In genomic region chr17:17495448-17496188, GRCh38 we compare ENCODE assay signal across 8 cellular contexts. TPM values are rescaled to one million over a fixed set of nuclear protein-coding genes. Genes with fewer than 3 reads are reported as not detected.
DNase-seq lines count a peak whose midpoint lies in the region; ATAC-seq and TF ChIP-seq lines count a peak whose summit lies in the region.

No MANE protein-coding gene starts in this region.

- TF ChIP-seq CTCF in AG04449 (IDR thresholded peaks at IDR 0.05; ENCODE audit: insufficient read depth, low read length, missing control alignments) (no peak), H9 (conservative IDR thresholded peaks at IDR 0.05) (no peak)

- no peak overlapping the region for H3T11ph ChIP-seq in H9 (ENCODE audit: low read length)

- no peak overlapping the region for H2AFZ ChIP-seq in H9 (ENCODE audit: low read length)

- H2AK5ac ChIP-seq in H9 (ENCODE audit: insufficient read length, low read length): no peak overlapping the region

- peaks cover 6 to 21% (median 21%) of the 10 kb centered on the region in 3 experiments for H3K36me3 Mint-ChIP-seq in H9 (ENCODE audit: insufficient read depth in 1 of 3, low read depth in 3 of 3)

- no peak overlapping the region for H3K23ac ChIP-seq in H9 (ENCODE audit: insufficient read length, low read depth, low read length)

- H3K79me2 ChIP-seq in H9 (ENCODE audit: insufficient read depth, low read length): no peaks in the 10 kb centered on the region

- no peak overlapping the region for H3K27ac ChIP-seq in H9 (ENCODE audit: insufficient read length, low read depth, low read length)

- H4K20me1 ChIP-seq in H9 (ENCODE audit: control insufficient read depth, insufficient read depth, insufficient read length): no peaks in the 10 kb centered on the region

- H4K8ac ChIP-seq in H9 (replicated peaks; ENCODE audit: insufficient read length, low read depth, low read length): no peak overlapping the region

- CTCF ChIA-PET in AG04449 (lab: Yijun Ruan, JAX): interaction anchor here (1.0 to 7.0 kb wide), 29 partner anchors 11 to 162 kb away, joined by 3 to 172 read pairs (median 12); partner anchors contain the start of gene PEMT

- no peak overlapping the region for H3K56ac ChIP-seq in H9 (ENCODE audit: insufficient read length, low read depth, low read length)

- no CpG with 5 or more reads among the region's 77 CpGs for WGBS in H9 (ENCODE audit: extremely low coverage, insufficient read length, low lambda C conversion rate)

- H4K5ac ChIP-seq in H9 (ENCODE audit: insufficient read length, low read depth, low read length): no peak overlapping the region

- no peaks in the 10 kb centered on the region for H3K79me1 ChIP-seq in H9 (ENCODE audit: insufficient read depth, low read depth, low read length, poor library complexity, severe bottlenecking)

- peaks cover 33 to 37% of the 10 kb centered on the region in 2 experiments for H3K4me1 Mint-ChIP-seq in H9

- H3K27me3 Mint-ChIP-seq in H9 (ENCODE audit: low read depth): peaks cover 46% of the 10 kb centered on the region

- POLR2A ChIA-PET in AG04449 (lab: Yijun Ruan, JAX): interaction anchor here (0.6 to 1.9 kb wide), 14 partner anchors 16 to 158 kb away, joined by 3 to 20 read pairs (median 4); no protein-coding TSS in a partner anchor

- peaks cover 8% of the 10 kb centered on the region; the same call in 1 of the 2 replicates for H3K27me3 ChIP-seq in H9 (ENCODE audit: insufficient read depth, low read length)

- H3K18ac ChIP-seq in H9 (ENCODE audit: insufficient read length, low read depth, low read length): peak overlapping the region; percentile 64

- DNase-seq in AG04449 (ENCODE audit: low read depth, low spot score) (no peak), H9 (no peak), foreskin melanocyte (peak; percentile 8), occipital lobe (lab: John Stamatoyannopoulos, UW) (peak; percentile 55), NCI-H2107 (lab: John Stamatoyannopoulos, UW) (no peak), NCI-H446 (lab: John Stamatoyannopoulos, UW) (no peak)
- DNase-seq in activated T-cell treated with anti-CD3 and anti-CD28 coated beads, Interleukin-2, amount 50 U/mL, for 48 hours: peak; percentile 61 to 68

- H3K4me2 ChIP-seq in H9 (ENCODE audit: insufficient read depth, insufficient read length, low read length): peak overlapping the region; percentile 67

- H3K9ac ChIP-seq in H9 (ENCODE audit: extremely low read depth, insufficient read length, low read length): peak overlapping the region; percentile 9

- H3K4me3 ChIP-seq in AG04449 (ENCODE audit: low read depth, low read length): peak overlapping the region; percentile 55

- no peak for ATAC-seq in HG03159 (IDR thresholded peaks at IDR 0.05; ENCODE audit: unreplicated experiment)

- peak overlapping the region; percentile 63 to 86 for H3K4me3 Mint-ChIP-seq in H9

- no peak overlapping the region for H3K4ac ChIP-seq in H9 (ENCODE audit: low read depth, low read length)

- peak overlapping the region in 1 of 3 experiments; percentile 72; a peak in 2 of 7 replicates for H3K27ac Mint-ChIP-seq in H9

- no peak overlapping the region for H2BK120ac ChIP-seq in H9 (ENCODE audit: low read depth, low read length, poor library complexity, severe bottlenecking)

- no peaks in the 10 kb centered on the region; a peak in 1 of 5 replicates for H3K9me3 Mint-ChIP-seq in H9

- H3K23me2 ChIP-seq in H9 (ENCODE audit: insufficient read length, low read depth, low read length, poor library complexity, severe bottlenecking): peaks cover 21% of the 10 kb centered on the region

- H3K4me1 ChIP-seq in H9 (ENCODE audit: insufficient read depth, low read length): peaks cover 3% of the 10 kb centered on the region; the same call in 1 of the 2 replicates

- no peak overlapping the region for H2BK15ac ChIP-seq in H9 (ENCODE audit: low read depth, low read length)

- H2BK20ac ChIP-seq in H9 (ENCODE audit: low read depth, low read length, poor library complexity, severe bottlenecking): no peak overlapping the region

- peak overlapping the region; percentile 77 for H3K14ac ChIP-seq in H9 (ENCODE audit: insufficient read depth, low read length)

- H2BK12ac ChIP-seq in H9 (ENCODE audit: insufficient read length, low read depth, low read length): no peak overlapping the region

- H2BK5ac ChIP-seq in H9 (ENCODE audit: insufficient read length, low read length): no peak overlapping the region

- H4K91ac ChIP-seq in H9 (ENCODE audit: insufficient read length, low read depth, low read length): no peak overlapping the region

- H3K9me3 ChIP-seq in H9 (ENCODE audit: control insufficient read depth, low read depth, low read length): no peaks in the 10 kb centered on the region

RNA-seq across cellular contexts. Expression of gene RASD1, which starts 0.6 kb away (rescaled TPM):
- total RNA-seq in H9 (2021) (5.7 and 6.8 TPM in 2 replicates), occipital lobe (9.2 TPM)

RNA-seq across cellular contexts. Expression of gene MED9, which starts 18.8 kb away (rescaled TPM):
- total RNA-seq in H9 (2021) (19.6 and 20.0 TPM in 2 replicates), occipital lobe (16.1 TPM)

Comparison
In these comparisons a context has a peak if more than half of its experiments do, and no peak if none do; other contexts are left out.
1. DNase-seq: peak in activated T-cell treated with anti-CD3 and anti-CD28 coated beads, Interleukin-2, amount 50 U/mL, for 48 hours (2 of 2), foreskin melanocyte (single experiment) and occipital lobe (single experiment); none in AG04449 (single experiment), H9 (single experiment), NCI-H2107 (single experiment) and NCI-H446 (0 of 2).